8 cellular contexts compared by ENCODE assay signal in the genomic region with DNA sequence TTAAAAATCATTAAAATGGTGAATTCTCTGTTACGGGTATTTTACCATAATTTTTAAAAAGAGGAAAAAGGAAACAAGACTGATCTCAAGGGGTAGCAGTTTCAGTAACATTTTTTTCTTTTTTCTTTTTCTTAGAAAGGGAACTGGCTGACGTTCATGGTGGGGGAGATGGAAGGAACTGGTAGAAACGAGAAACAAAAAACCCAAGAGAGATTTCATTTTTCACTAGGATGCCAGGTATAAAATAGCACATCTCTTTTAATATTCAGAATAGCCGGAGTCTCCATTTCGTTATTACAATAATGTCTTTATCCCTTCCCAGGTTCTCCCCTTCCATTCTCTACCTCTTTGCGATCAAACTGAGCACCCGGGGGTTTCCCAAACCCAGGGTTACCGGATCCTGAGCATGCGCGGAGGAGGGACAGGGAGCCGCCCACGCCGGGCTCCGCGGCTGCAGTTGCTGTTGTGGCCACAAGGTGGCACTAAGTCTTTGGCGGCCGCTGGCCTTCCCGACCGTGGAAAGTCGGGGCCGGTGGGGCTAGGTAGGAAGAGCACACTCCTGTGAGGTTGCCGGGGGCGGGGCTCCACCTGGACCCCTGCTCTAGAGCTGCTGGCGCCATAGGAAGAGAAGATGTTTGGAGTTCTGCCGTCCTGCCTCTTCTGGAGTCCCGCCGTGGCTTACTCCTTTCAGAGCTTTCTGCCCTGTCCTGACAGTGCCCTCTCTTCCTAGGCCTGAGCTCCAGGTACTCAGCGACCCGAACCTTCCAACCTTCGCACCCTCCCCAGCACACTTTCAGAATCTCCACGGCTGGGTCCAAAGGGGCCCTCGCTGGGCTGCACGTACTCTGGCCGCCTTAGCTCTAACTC.
DNase-seq lines count a peak whose midpoint lies in the region; ATAC-seq and TF ChIP-seq lines count a peak whose summit lies in the region.

No MANE protein-coding gene starts in this region.

- CTCF ChIA-PET in activated naive CD4-positive, alpha-beta T cell treated with anti-CD3 and anti-CD28 coated beads for 36 hours (lab: Charles Lee), result interaction anchor here (0.7 to 1.9 kb wide), 17 partner anchors 9 to 1974 kb away, joined by 3 to 21 read pairs (median 4); partner anchors contain the start of gene TENT5A

- H3K36me3 ChIP-seq in osteoblast (ENCODE audit: insufficient read depth, low read length) (no peaks in the 10 kb centered on the region), suprapubic skin (no peaks in the 10 kb centered on the region)

- no peaks in the 10 kb centered on the region for H3K36me3 Mint-ChIP-seq in activated naive CD4-positive, alpha-beta T cell treated with anti-CD3 and anti-CD28 coated beads for 36 hours (ENCODE audit: low read depth)
- no peaks in the 10 kb centered on the region for H3K36me3 Mint-ChIP-seq in glutamatergic neuron (ENCODE audit: unreplicated experiment)

- peak overlapping the region; percentile 92 for H3K4me2 ChIP-seq in osteoblast (ENCODE audit: insufficient read depth, low read length)

- H3K27ac Mint-ChIP-seq in activated naive CD4-positive, alpha-beta T cell treated with anti-CD3 and anti-CD28 coated beads for 36 hours, result peak overlapping the region; percentile 50
- H3K27ac Mint-ChIP-seq in glutamatergic neuron (ENCODE audit: unreplicated experiment), result peak overlapping the region; percentile 69

- peak overlapping the region; percentile 64 for H3K4me3 Mint-ChIP-seq in activated naive CD4-positive, alpha-beta T cell treated with anti-CD3 and anti-CD28 coated beads for 36 hours
- H3K4me3 Mint-ChIP-seq in glutamatergic neuron (ENCODE audit: unreplicated experiment), result peak overlapping the region; percentile 13

- WGBS in suprapubic skin, result 26% methylated on average over 33 of the region's 34 CpGs

- peak; percentile 89 for ATAC-seq in GM21515 (IDR thresholded peaks at IDR 0.05; ENCODE audit: unreplicated experiment)

- H3K27ac ChIP-seq in osteoblast (ENCODE audit: low read depth, low read length), result peak overlapping the region; percentile 27
- no peak overlapping the region for H3K27ac ChIP-seq in suprapubic skin

- intact Hi-C loops in activated naive CD4-positive, alpha-beta T cell treated with anti-CD3 and anti-CD28 coated beads for 36 hours (cut with micrococcal nuclease), result loop anchor here (1.0 to 10.0 kb wide), 9 partner anchors 36 to 1974 kb away; partner anchors contain the start of genes ELOVL4, HMGN3, PHIP and TENT5A

- no peaks in the 10 kb centered on the region for H3K9me3 ChIP-seq in osteoblast (ENCODE audit: low read depth, low read length)
- H3K9me3 ChIP-seq in suprapubic skin, result no peaks in the 10 kb centered on the region

- H3K4me3 ChIP-seq in osteoblast (ENCODE audit: insufficient read depth, low read length) (peak overlapping the region; percentile 74), suprapubic skin (peak overlapping the region; percentile 38)

- H3K4me1 ChIP-seq in osteoblast (ENCODE audit: insufficient read depth, low read length), result no peaks in the 10 kb centered on the region
- H3K4me1 ChIP-seq in suprapubic skin, result peaks cover 8% of the 10 kb centered on the region

- peak; percentile 63 for DNase-seq in DMS153 (lab: John Stamatoyannopoulos, UW)
- peak in 71 of 76 experiments; percentile 11 to 91 (median 64) for DNase-seq in HUDEP-2 (lab: John Stamatoyannopoulos, UW; ENCODE audit: unreplicated experiment in 76 of 76)
- DNase-seq in SK-MEL-5 (ENCODE audit: low read depth, low spot score), result peak; percentile 75
- DNase-seq in activated naive CD4-positive, alpha-beta T cell treated with anti-CD3 and anti-CD28 coated beads for 36 hours, result peak; percentile 92
- DNase-seq in glutamatergic neuron, result peak; percentile 87
- peak; percentile 98 for DNase-seq in osteoblast (ENCODE audit: insufficient read length, low spot score, missing footprints)
- DNase-seq in suprapubic skin (ENCODE audit: low spot score in 2 of 2), result peak; percentile 82 to 83

- TF ChIP-seq POLR2A in suprapubic skin (IDR thresholded peaks at IDR 0.05), result no peak

- peak overlapping the region; percentile 94 for H2AFZ ChIP-seq in osteoblast (ENCODE audit: low read length)

- H4K20me1 ChIP-seq in osteoblast (ENCODE audit: insufficient read depth, low read length), result no peaks in the 10 kb centered on the region

- H3K9me3 Mint-ChIP-seq in activated naive CD4-positive, alpha-beta T cell treated with anti-CD3 and anti-CD28 coated beads for 36 hours, result no peaks in the 10 kb centered on the region
- H3K9me3 Mint-ChIP-seq in glutamatergic neuron (ENCODE audit: unreplicated experiment), result peaks cover 4% of the 10 kb centered on the region

- in situ Hi-C loops in SK-MEL-5 (cut with HindIII; ENCODE audit: low pct_unique_long_range_greater_than_20kb, low sequenced_read_pairs), result no loop called here

- no peaks in the 10 kb centered on the region for H3K27me3 Mint-ChIP-seq in activated naive CD4-positive, alpha-beta T cell treated with anti-CD3 and anti-CD28 coated beads for 36 hours (ENCODE audit: low read depth)
- H3K27me3 Mint-ChIP-seq in glutamatergic neuron (ENCODE audit: unreplicated experiment), result no peaks in the 10 kb centered on the region

- peaks cover 6% of the 10 kb centered on the region for H3K4me1 Mint-ChIP-seq in activated naive CD4-positive, alpha-beta T cell treated with anti-CD3 and anti-CD28 coated beads for 36 hours (ENCODE audit: low read depth)
- H3K4me1 Mint-ChIP-seq in glutamatergic neuron (ENCODE audit: low read depth, unreplicated experiment), result peaks cover 21% of the 10 kb centered on the region

- H3K79me2 ChIP-seq in osteoblast (ENCODE audit: insufficient read depth, low read length), result no peaks in the 10 kb centered on the region

- H3K27me3 ChIP-seq in osteoblast (ENCODE audit: insufficient read depth, low read length) (no peaks in the 10 kb centered on the region), suprapubic skin (no peaks in the 10 kb centered on the region)

- TF ChIP-seq EP300 in suprapubic skin (IDR thresholded peaks at IDR 0.05), result no peak

- TF ChIP-seq CTCF in glutamatergic neuron (IDR thresholded peaks at IDR 0.05; ENCODE audit: partially characterized antibody, unreplicated experiment), result peak; percentile 99
- TF ChIP-seq CTCF in osteoblast (IDR thresholded peaks at IDR 0.05; ENCODE audit: extremely low read depth, low read depth, low read length), result peak; percentile 97
- peak; percentile 76 to 99 for TF ChIP-seq CTCF in suprapubic skin (IDR thresholded peaks at IDR 0.05)
